Comparison of ENCODE assay signal across 2 cellular contexts in genomic region chr22:50504245-50505211, GRCh38.
A peak's percentile ranks its signal among the peaks of the same experiment; 100 is the strongest.
TF ChIP-seq lines count a peak whose summit lies in the region.

No MANE protein-coding gene starts in this region.

TF ChIP-seq in HEK293, 187 proteins besides CTCF, POLR2A, EP300 and RAD21 (continued from another document):
- peak; percentile 35; the same call in 1 of the 2 replicates for TF ChIP-seq ZNF692 (tag by site-specific recombination; IDR thresholded peaks at IDR 0.05)
- peak; percentile 79 for TF ChIP-seq KLF1 (tag by site-specific recombination; IDR thresholded peaks at IDR 0.05)
- TF ChIP-seq ZNF426 (tag by site-specific recombination; IDR thresholded peaks at IDR 0.05): no peak
- TF ChIP-seq ZFHX2 (tag by site-specific recombination; conservative IDR thresholded peaks at IDR 0.05): peak; percentile 51
- TF ChIP-seq ZNF600 (tag by site-specific recombination; IDR thresholded peaks at IDR 0.05): no peak
- TF ChIP-seq HOXC10 (CRISPR knock-in tag; IDR thresholded peaks at IDR 0.05): no peak
- peak; percentile 44; the same call in 1 of the 2 replicates for TF ChIP-seq ZFP69B (tag by site-specific recombination; IDR thresholded peaks at IDR 0.05)
- TF ChIP-seq ZNF18 (tag by site-specific recombination; IDR thresholded peaks at IDR 0.05): no peak
- TF ChIP-seq ZNF362 (tag by site-specific recombination; IDR thresholded peaks at IDR 0.05): no peak
- TF ChIP-seq ZNF223 (tag by site-specific recombination; IDR thresholded peaks at IDR 0.05): no peak
- TF ChIP-seq ZBTB8A (tag by site-specific recombination; IDR thresholded peaks at IDR 0.05): 0 out of 2 replicates have a peak, but pooled peaks have one; percentile 6
- no peak for TF ChIP-seq MYNN (tag by site-specific recombination; IDR thresholded peaks at IDR 0.05; ENCODE audit: borderline replicate concordance)
- no peak for TF ChIP-seq KLF16 (tag by site-specific recombination; IDR thresholded peaks at IDR 0.05)
- TF ChIP-seq EGR2 (tag by site-specific recombination; IDR thresholded peaks at IDR 0.05; ENCODE audit: low read depth): peak; percentile 45; the same call in 1 of the 2 replicates
- TF ChIP-seq ZBTB17 (tag by site-specific recombination; IDR thresholded peaks at IDR 0.05): no peak
- TF ChIP-seq ZNF626 (tag by site-specific recombination; IDR thresholded peaks at IDR 0.05): no peak

TF ChIP-seq in HEK293T, 16 proteins besides CTCF, POLR2A, EP300 and RAD21 (continued from another document):
- TF ChIP-seq PKNOX1 (IDR thresholded peaks at IDR 0.05) (no peak), ARNT (IDR thresholded peaks at IDR 0.05) (no peak), TARDBP (IDR thresholded peaks at IDR 0.05) (no peak), FOXK2 (IDR thresholded peaks at IDR 0.05) (no peak), BHLHE40 (IDR thresholded peaks at IDR 0.05; ENCODE audit: borderline replicate concordance) (no peak), SP1 (IDR thresholded peaks at IDR 0.05) (no peak), NFRKB (IDR thresholded peaks at IDR 0.05) (no peak), ZNF384 (IDR thresholded peaks at IDR 0.05) (no peak), HDGF (IDR thresholded peaks at IDR 0.05; ENCODE audit: borderline replicate concordance) (no peak)
